10 cellular contexts compared by ENCODE assay signal in genomic region chr10:89535185-89536012, GRCh38. TPM values are rescaled to one million over a fixed set of nuclear protein-coding genes. Genes with fewer than 3 reads are reported as not detected.
A peak's percentile ranks its signal among the peaks of the same experiment; 100 is the strongest.
DNase-seq lines count a peak whose midpoint lies in the region; ATAC-seq, FAIRE-seq and TF ChIP-seq lines count a peak whose summit lies in the region.
"Had no signal": no experiment of that assay in that cellular context is flagged by ENCODE, and none has a peak within 500 bp of the region (broad histone marks: within the 10 kb centered on the region; RNA-seq: fewer than 3 reads in every experiment).

TSS of gene SLC16A12 (minus strand) at chr10:89535594. CDS start at chr10:89462578, 73,016 bp downstream.

- H3K27ac Mint-ChIP-seq in chondrocyte (ENCODE audit: unreplicated experiment) = no peak within 1 kb of the TSS
- H3K27ac Mint-ChIP-seq: activated naive CD4-positive, alpha-beta T cell treated with anti-CD3 and anti-CD28 coated beads, Interleukin-2, amount 50 U/mL, for 72 hours had no signal

- in situ Hi-C loops in HepG2 (cut with HindIII; ENCODE audit: extremely low pct_ligation_motif_present, low pct_unique_long_range_greater_than_20kb) = no loop called here

- H3K4me1 Mint-ChIP-seq in chondrocyte (ENCODE audit: low read depth) = peaks cover 15% of the 10 kb centered on the region

- H3K4me3 ChIP-seq in HepG2 (replicated peaks in 1 of 3; ENCODE audit: insufficient read depth in 1 of 3, low read depth in 2 of 3, low read length in 3 of 3) (peak within 1 kb of the TSS; percentile 7 to 54 (median 22); a peak in 3 of 6 replicates), thyroid gland (replicated peaks in 1 of 3) (peak within 1 kb of the TSS; percentile 34 to 59 (median 42))

- TF ChIP-seq EP300 in HepG2 (IDR thresholded peaks at IDR 0.05; ENCODE audit: low read depth in 2 of 2, low read length in 2 of 2) (no peak), HepG2 (CRISPR knock-in tag; IDR thresholded peaks at IDR 0.05; ENCODE audit: borderline replicate concordance) (no peak)

- H3K27me3 Mint-ChIP-seq in chondrocyte (ENCODE audit: low read depth) = no peaks in the 10 kb centered on the region

- CTCF ChIA-PET in HepG2 (lab: Yijun Ruan, JAX; ENCODE audit: low intra/inter-chr PET ratio, low total read pairs) = no interaction called here

- H3K9me3 ChIP-seq in HepG2 (ENCODE audit: low read length) = no peaks in the 10 kb centered on the region
- no peaks in the 10 kb centered on the region for H3K9me3 ChIP-seq in thyroid gland

- TF ChIP-seq CTCF in chondrocyte (IDR thresholded peaks at IDR 0.05) (peak; percentile 57), HepG2 (CRISPR knock-in tag; IDR thresholded peaks at IDR 0.05) (no peak), thyroid gland (IDR thresholded peaks at IDR 0.05) (peak in 2 of 6 experiments; percentile 28 to 33)

- H4K20me1 ChIP-seq in HepG2 (ENCODE audit: insufficient read depth, low read length) = no peaks in the 10 kb centered on the region

- peak within 1 kb of the TSS; percentile 72 for H3K4me3 Mint-ChIP-seq in chondrocyte (ENCODE audit: unreplicated experiment)

- no peak for FAIRE-seq in HepG2 (lab: Jason Lieb, UNC)

- TF ChIP-seq RAD21 in HepG2 (CRISPR knock-in tag; IDR thresholded peaks at IDR 0.05) = no peak

- intact Hi-C loops in HepG2 (cut with micrococcal nuclease; ENCODE audit: unreplicated experiment) = no loop called here
- intact Hi-C loops in thyroid gland (cut with DNase I) = no loop called here

- H2AFZ ChIP-seq in HepG2 (ENCODE audit: low read length) = no peak within 1 kb of the TSS

- DNase-seq in activated CD4-positive, alpha-beta T cell treated with anti-CD3 and anti-CD28 coated beads for 48 hours = peak; percentile 5
- no peak for DNase-seq in activated CD4-positive, alpha-beta T cell treated with anti-CD3 and anti-CD28 coated beads, Interleukin-2, amount 50 U/mL, for 4 hours
- DNase-seq in chondrocyte (ENCODE audit: low spot score) = no peak
- DNase-seq in HepG2 (ENCODE audit: low spot score) = no peak
- DNase-seq in thyroid gland = peak; percentile 52 to 55
- DNase-seq in NCI-H128 (lab: John Stamatoyannopoulos, UW; ENCODE audit: unreplicated experiment) = no peak
- DNase-seq in substantia nigra (lab: John Stamatoyannopoulos, UW) = no peak
- no peak for DNase-seq in NCI-H1092 (lab: John Stamatoyannopoulos, UW)

- peak within 1 kb of the TSS; percentile 39 for H3K4me2 ChIP-seq in HepG2 (ENCODE audit: low read depth, low read length)

- ATAC-seq in HepG2 = peak; percentile 92

- no peaks in the 10 kb centered on the region for H3K79me2 ChIP-seq in HepG2 (ENCODE audit: insufficient read depth, low read length)

- POLR2A ChIA-PET in HepG2 (lab: Yijun Ruan, JAX) = no interaction called here

- 19% methylated on average over 22 of the region's 87 CpGs for WGBS in HepG2 (ENCODE audit: low lambda C conversion rate)
- 1 to 2% methylated on average over 12 to 14 of the region's 87 CpGs for WGBS in thyroid gland, 2 donors

- no peak within 1 kb of the TSS for H3K27ac ChIP-seq in HepG2 (ENCODE audit: extremely low read length, insufficient read depth, low read length)
- H3K27ac ChIP-seq in thyroid gland = peak within 1 kb of the TSS; percentile 15 to 76 (median 33)
- no peak within 1 kb of the TSS for H3K27ac ChIP-seq in substantia nigra (ENCODE audit: low read depth, low read length, poor library complexity, severe bottlenecking)
- H3K27ac ChIP-seq: C4-2B had no signal

- H3K27me3 ChIP-seq in HepG2 (ENCODE audit: control insufficient read depth in 1 of 2, insufficient read depth in 2 of 2, low read length in 2 of 2) (peaks cover 0 to 24% of the 10 kb centered on the region in 2 experiments; a peak in 4 of 5 replicates), thyroid gland (no peaks in the 10 kb centered on the region)

- no peak for TF ChIP-seq POLR2A in HepG2 (IDR thresholded peaks at IDR 0.05; ENCODE audit: insufficient read depth in 1 of 2, low read depth in 2 of 2, low read length in 2 of 2)
- peak in 1 of 2 donors; percentile 42 for TF ChIP-seq POLR2A in thyroid gland (IDR thresholded peaks at IDR 0.05)

- no peaks in the 10 kb centered on the region for H3K36me3 Mint-ChIP-seq in chondrocyte (ENCODE audit: low read depth)

- no peaks in the 10 kb centered on the region for H3K9me3 Mint-ChIP-seq in chondrocyte (ENCODE audit: low read depth)
- H3K9me3 Mint-ChIP-seq: activated naive CD4-positive, alpha-beta T cell treated with anti-CD3 and anti-CD28 coated beads, Interleukin-2, amount 50 U/mL, for 72 hours had no signal

- H3K36me3 ChIP-seq in HepG2 (replicated peaks in 1 of 2; ENCODE audit: control insufficient read depth in 1 of 2, insufficient read depth in 2 of 2, low read length in 2 of 2) (no peaks in the 10 kb centered on the region), thyroid gland (no peaks in the 10 kb centered on the region)

- H3K4me1 ChIP-seq in HepG2 (ENCODE audit: insufficient read depth, low read length) (no peaks in the 10 kb centered on the region), thyroid gland (peaks cover 4 to 7% of the 10 kb centered on the region in 2 donors)

- BruUV-seq in HepG2 (replicated peaks; lab: Mats Ljungman, UMichigan) = no TSS peak

- H3K9ac ChIP-seq in HepG2 (ENCODE audit: insufficient read depth, low read depth, low read length) = no peak within 1 kb of the TSS

TF ChIP-seq in HepG2, 621 proteins besides CTCF, POLR2A, EP300 and RAD21:
- TF ChIP-seq, protein P1, sequence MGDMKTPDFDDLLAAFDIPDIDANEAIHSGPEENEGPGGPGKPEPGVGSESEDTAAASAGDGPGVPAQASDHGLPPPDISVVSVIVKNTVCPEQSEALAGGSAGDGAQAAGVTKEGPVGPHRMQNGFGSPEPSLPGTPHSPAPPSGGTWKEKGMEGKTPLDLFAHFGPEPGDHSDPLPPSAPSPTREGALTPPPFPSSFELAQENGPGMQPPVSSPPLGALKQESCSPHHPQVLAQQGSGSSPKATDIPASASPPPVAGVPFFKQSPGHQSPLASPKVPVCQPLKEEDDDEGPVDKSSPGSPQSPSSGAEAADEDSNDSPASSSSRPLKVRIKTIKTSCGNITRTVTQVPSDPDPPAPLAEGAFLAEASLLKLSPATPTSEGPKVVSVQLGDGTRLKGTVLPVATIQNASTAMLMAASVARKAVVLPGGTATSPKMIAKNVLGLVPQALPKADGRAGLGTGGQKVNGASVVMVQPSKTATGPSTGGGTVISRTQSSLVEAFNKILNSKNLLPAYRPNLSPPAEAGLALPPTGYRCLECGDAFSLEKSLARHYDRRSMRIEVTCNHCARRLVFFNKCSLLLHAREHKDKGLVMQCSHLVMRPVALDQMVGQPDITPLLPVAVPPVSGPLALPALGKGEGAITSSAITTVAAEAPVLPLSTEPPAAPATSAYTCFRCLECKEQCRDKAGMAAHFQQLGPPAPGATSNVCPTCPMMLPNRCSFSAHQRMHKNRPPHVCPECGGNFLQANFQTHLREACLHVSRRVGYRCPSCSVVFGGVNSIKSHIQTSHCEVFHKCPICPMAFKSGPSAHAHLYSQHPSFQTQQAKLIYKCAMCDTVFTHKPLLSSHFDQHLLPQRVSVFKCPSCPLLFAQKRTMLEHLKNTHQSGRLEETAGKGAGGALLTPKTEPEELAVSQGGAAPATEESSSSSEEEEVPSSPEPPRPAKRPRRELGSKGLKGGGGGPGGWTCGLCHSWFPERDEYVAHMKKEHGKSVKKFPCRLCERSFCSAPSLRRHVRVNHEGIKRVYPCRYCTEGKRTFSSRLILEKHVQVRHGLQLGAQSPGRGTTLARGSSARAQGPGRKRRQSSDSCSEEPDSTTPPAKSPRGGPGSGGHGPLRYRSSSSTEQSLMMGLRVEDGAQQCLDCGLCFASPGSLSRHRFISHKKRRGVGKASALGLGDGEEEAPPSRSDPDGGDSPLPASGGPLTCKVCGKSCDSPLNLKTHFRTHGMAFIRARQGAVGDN (CRISPR knock-in tag; IDR thresholded peaks at IDR 0.05) = peak; percentile 29; the same call in 1 of the 2 replicates
- TF ChIP-seq, protein P2, sequence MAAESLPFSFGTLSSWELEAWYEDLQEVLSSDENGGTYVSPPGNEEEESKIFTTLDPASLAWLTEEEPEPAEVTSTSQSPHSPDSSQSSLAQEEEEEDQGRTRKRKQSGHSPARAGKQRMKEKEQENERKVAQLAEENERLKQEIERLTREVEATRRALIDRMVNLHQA (CRISPR knock-in tag; IDR thresholded peaks at IDR 0.05) = no peak

RNA-seq across cellular contexts. Expression of gene SLC16A12, which starts in this region (rescaled TPM):
- 2.6 to 5.2 TPM (median 2.8 TPM) in 3 replicates for total RNA-seq in chondrocyte
- total RNA-seq in HepG2 (2016; rRNA removed; fragmentation: Illumina TruSeq; extraction: Trizol) = 0.02 TPM in 1 of 2 replicates, not detected in the other
- total RNA-seq in HepG2 (2016; cell fraction: cytosol; rRNA removed; fragmentation: Illumina TruSeq; extraction: Trizol; ENCODE audit: low read depth) = not detected in 2 replicates
- 0.04 TPM in 1 of 2 replicates, not detected in the other for total RNA-seq in HepG2 (2016; cell fraction: insoluble cytoplasmic fraction; rRNA removed; fragmentation: Illumina TruSeq; extraction: Trizol)
- 0.03 TPM in 1 of 2 replicates, not detected in the other for total RNA-seq in HepG2 (2016; cell fraction: membrane; rRNA removed; fragmentation: Illumina TruSeq; extraction: Trizol)
- 0.06 TPM in 1 of 2 replicates, not detected in the other for total RNA-seq in HepG2 (2016; cell fraction: nucleus; rRNA removed; fragmentation: Illumina TruSeq; extraction: Trizol)
- polyA plus RNA-seq in HepG2 (2011; rRNA removed) = 0.07 TPM in 1 of 2 replicates, not detected in the other
- 0.01 TPM in 2 replicates for polyA plus RNA-seq in HepG2 (2011; cell fraction: cytosol; rRNA removed)
- not detected in 2 replicates for polyA plus RNA-seq in HepG2 (2011; cell fraction: nucleus; rRNA removed)
- polyA plus RNA-seq in HepG2 (2012) = not detected in 2 replicates
- not detected in 2 replicates for polyA plus RNA-seq in HepG2 (2016; cell fraction: cytosol; fragmentation: Illumina TruSeq; extraction: Trizol; ENCODE audit: low read depth)
- polyA plus RNA-seq in HepG2 (2016; cell fraction: insoluble cytoplasmic fraction; fragmentation: Illumina TruSeq; extraction: Trizol; ENCODE audit: low read depth) = not detected in 2 replicates
- polyA plus RNA-seq in HepG2 (2016; cell fraction: membrane; fragmentation: Illumina TruSeq; extraction: Trizol; ENCODE audit: low read depth) = not detected in 2 replicates
- polyA plus RNA-seq in HepG2 (2016; cell fraction: nucleus; fragmentation: Illumina TruSeq; extraction: Trizol; ENCODE audit: insufficient read depth, low read depth) = not detected in 2 replicates
- not detected in 2 replicates for polyA minus RNA-seq in HepG2 (2011; rRNA and poly(A)+ RNA removed; ENCODE audit: low replicate concordance)
- not detected in 2 replicates for polyA minus RNA-seq in HepG2 (2011; cell fraction: cytosol; rRNA and poly(A)+ RNA removed)
- polyA minus RNA-seq in HepG2 (2011; cell fraction: nucleus; rRNA and poly(A)+ RNA removed) = not detected in 2 replicates
- 100 to 1,000 TPM in 1 of 4 donors, 10 to 100 TPM in 3; 25.4 to 137 (median 35.3) TPM for total RNA-seq in thyroid gland
- total RNA-seq: activated naive CD4-positive, alpha-beta T cell treated with anti-CD3 and anti-CD28 coated beads, Interleukin-2, amount 50 U/mL, for 72 hours had no signal

Comparison
In these comparisons a context has a peak if more than half of its experiments do, and no peak if none do; other contexts are left out.
1. DNase-seq: peak in activated CD4-positive, alpha-beta T cell treated with anti-CD3 and anti-CD28 coated beads for 48 hours (single experiment) and thyroid gland (2 of 2); none in activated CD4-positive, alpha-beta T cell treated with anti-CD3 and anti-CD28 coated beads, Interleukin-2, amount 50 U/mL, for 4 hours (0 of 2), chondrocyte (single experiment), HepG2 (single experiment), NCI-H128 (single experiment), substantia nigra (0 of 49) and NCI-H1092 (single experiment).
2. Peak in ATAC-seq, H3K4me3 ChIP-seq and H3K4me2 ChIP-seq in HepG2; RNA of the gene not detected or under 1 TPM.
3. H3K27ac ChIP-seq: peak in thyroid gland (3 of 3); none in HepG2 (single experiment) and substantia nigra (single experiment).